In the genomic region with DNA sequence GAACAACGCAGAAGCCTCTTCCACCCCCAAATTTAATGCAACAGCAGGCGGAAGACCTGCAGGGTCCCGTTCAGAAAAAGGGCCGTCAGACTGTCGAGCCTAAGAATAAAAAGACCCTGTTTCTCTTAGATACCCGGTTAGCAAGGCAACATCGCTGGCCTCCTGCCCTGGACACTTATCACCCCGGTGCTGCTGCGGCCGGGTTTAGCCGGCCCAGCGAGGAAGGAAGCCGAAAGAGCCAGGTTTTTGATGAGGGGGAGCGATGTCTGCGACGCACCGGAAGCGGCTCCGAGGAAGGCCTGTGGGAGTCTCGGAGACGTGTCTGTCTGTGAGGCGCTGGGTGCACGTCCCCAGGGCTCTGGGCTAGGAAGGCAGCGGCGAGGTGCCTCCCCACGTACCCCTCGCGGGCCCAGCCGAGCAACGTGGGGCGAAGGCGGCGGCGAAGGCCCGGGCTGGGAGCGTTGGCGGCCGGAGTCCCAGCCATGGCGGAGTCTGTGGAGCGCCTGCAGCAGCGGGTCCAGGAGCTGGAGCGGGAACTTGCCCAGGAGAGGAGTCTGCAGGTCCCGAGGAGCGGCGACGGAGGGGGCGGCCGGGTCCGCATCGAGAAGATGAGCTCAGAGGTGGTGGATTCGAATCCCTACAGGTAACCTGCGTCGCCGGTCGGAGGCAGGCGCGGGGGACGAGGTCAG, we compare ENCODE assay signal across 8 cellular contexts. TPM values are rescaled to one million over a fixed set of nuclear protein-coding genes. Genes with fewer than 3 reads are reported as not detected.
A peak's percentile ranks its signal among the peaks of the same experiment; 100 is the strongest.
DNase-seq lines count a peak whose midpoint lies in the region; ATAC-seq and TF ChIP-seq lines count a peak whose summit lies in the region.

A gene (plus strand): TSS at position 274 of the 689 bp plus-strand sequence. CDS start 209 bp downstream, at position 483.

- DNase-seq in AG04450 (ENCODE audit: low read depth, low spot score): no peak
- DNase-seq in NCI-H2227 treated with DMSO at 0.1 percent for 48 hours (lab: John Stamatoyannopoulos, UW): peak; percentile 68
- DNase-seq in activated CD4-positive, alpha-beta T cell treated with anti-CD3 and anti-CD28 coated beads for 48 hours: peak; percentile 80
- DNase-seq in colonic mucosa: peak; percentile 71
- DNase-seq in left kidney (ENCODE audit: low read depth, low spot score): peak; percentile 83
- DNase-seq in stimulated activated CD4-positive, alpha-beta T cell treated with anti-CD3 and anti-CD28 coated beads, Interleukin-2, amount 100 ng/mL, for 24 hours: peak; percentile 74 to 75

- peak within 1 kb of the TSS; percentile 84 for H3K27ac ChIP-seq in AG04450 (ENCODE audit: low read depth, low read length)
- H3K27ac ChIP-seq in colonic mucosa: peak within 1 kb of the TSS; percentile 80

- H3K9me3 ChIP-seq in AG04450 (ENCODE audit: control insufficient read depth, insufficient read depth, low read length): no peaks in the 10 kb centered on the region; the same call in 1 of the 2 replicates
- no peaks in the 10 kb centered on the region for H3K9me3 ChIP-seq in colonic mucosa

- H3K9ac ChIP-seq in colonic mucosa (ENCODE audit: low read depth in 2 of 2, low read length in 2 of 2): peak within 1 kb of the TSS; percentile 83 to 97

- H3K4me3 ChIP-seq in AG04450 (ENCODE audit: low read depth, low read length) (peak within 1 kb of the TSS; percentile 76), colonic mucosa (peak within 1 kb of the TSS; percentile 81)

- CTCF ChIA-PET in AG04450 (lab: Charles Lee): interaction anchor here (1.0 to 9.2 kb wide), 6 partner anchors 10 to 126 kb away, joined by 4 to 65 read pairs (median 8); no protein-coding TSS in a partner anchor

- peak; percentile 87 for TF ChIP-seq POLR2A in GM18526 (IDR thresholded peaks at IDR 0.05; ENCODE audit: extremely low read depth, insufficient read length)

- ATAC-seq in HG03060 (IDR thresholded peaks at IDR 0.05; ENCODE audit: low read depth, unreplicated experiment): peak; percentile 31

- POLR2A ChIA-PET in AG04450 (lab: Yijun Ruan, JAX): interaction anchor here (1.1 kb wide), 1 partner anchor 117 kb away, joined by 4 read pairs; no protein-coding TSS in a partner anchor

- no peaks in the 10 kb centered on the region for H3K36me3 ChIP-seq in colonic mucosa

- TF ChIP-seq CTCF in AG04450 (IDR thresholded peaks at IDR 0.05; ENCODE audit: low read depth, low read length) (no peak), colonic mucosa (IDR thresholded peaks at IDR 0.05) (no peak)

- no peaks in the 10 kb centered on the region for H3K4me1 ChIP-seq in colonic mucosa

- intact Hi-C loops in colonic mucosa (cut with DNase I): no loop called here

- no peaks in the 10 kb centered on the region for H3K27me3 ChIP-seq in AG04450 (ENCODE audit: control insufficient read depth, insufficient read depth, low read length)
- H3K27me3 ChIP-seq in colonic mucosa: no peaks in the 10 kb centered on the region

RNA-seq across cellular contexts. Expression of the gene that starts here (rescaled TPM):
- 39.0 and 54.0 TPM in 2 replicates for polyA plus RNA-seq in AG04450 (2011; rRNA removed)
- 17.7 and 35.4 TPM in 2 replicates for polyA minus RNA-seq in AG04450 (2011; rRNA and poly(A)+ RNA removed)
- total RNA-seq in colonic mucosa: 10 to 100 TPM; 32.2 to 32.5 TPM
